Comparison of ENCODE assay signal across 12 cellular contexts in the genomic region with DNA sequence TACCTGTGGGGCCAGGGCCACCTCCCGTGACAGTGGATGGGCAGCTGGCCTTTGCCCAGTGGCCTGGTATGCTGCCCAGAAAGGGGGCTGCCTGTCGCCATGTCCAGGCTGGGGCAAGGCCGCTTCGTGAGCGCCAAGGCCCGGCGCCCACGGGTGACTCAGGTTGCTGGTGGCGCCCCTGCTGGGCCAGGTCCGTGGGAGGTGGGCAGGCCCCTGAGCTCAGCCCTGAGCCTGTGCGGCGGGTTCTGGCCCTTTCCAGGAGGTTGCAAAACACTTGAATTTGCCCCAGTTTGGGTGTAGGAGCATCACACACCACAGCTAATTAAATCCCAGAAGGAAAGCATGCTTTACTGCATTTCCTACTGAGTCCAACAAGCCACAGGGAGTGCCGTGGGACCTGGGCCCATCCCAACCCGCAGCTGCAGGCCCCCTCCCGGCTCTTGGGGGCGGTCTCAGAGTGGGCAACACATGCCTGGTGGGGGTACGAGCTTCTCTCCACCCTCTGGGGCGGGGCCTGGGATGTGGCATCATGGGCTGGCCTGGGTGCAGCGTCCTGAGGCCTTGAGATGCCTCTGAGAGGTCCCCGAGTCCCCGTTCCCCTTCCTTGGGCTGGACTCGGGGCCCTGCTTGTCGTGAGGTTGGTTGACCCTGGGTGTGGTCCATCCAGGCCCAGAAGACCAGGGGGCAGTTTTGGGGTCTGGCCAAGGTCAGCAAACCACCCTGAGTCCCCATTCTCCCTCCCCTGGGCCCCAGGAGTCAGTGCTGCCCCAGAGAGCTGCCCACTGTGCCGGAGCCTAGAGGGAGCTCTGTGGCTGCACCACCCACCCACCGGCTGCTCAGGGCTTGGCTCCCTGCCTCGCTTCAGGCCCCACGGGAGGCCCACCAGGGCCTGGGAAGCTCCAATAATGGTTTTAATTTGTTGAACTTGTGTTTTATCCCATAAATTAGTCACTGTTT.
DNase-seq lines count a peak whose midpoint lies in the region; ATAC-seq and TF ChIP-seq lines count a peak whose summit lies in the region.
"Had no signal": no experiment of that assay in that cellular context is flagged by ENCODE, and none has a peak within 500 bp of the region (broad histone marks: within the 10 kb centered on the region; RNA-seq: fewer than 3 reads in every experiment).

No MANE protein-coding gene starts in this region.

- 0 out of 2 replicates have a peak, but pooled peaks have one; percentile 30 for ATAC-seq in HCT116
- no peak for ATAC-seq in HG03045 (IDR thresholded peaks at IDR 0.05; ENCODE audit: unreplicated experiment)
- ATAC-seq: stimulated activated naive B cell treated with anti-CD40 and anti-IgM and Interleukin-4, amounts not matched to agents 10 μg/mL and 1 μg/mL and 100 μg/mL, for 72 hours had no signal

- RAD21 ChIA-PET in HCT116 (lab: Charles Lee; ENCODE audit: low non-redundant PET in 1 of 2, low total read pairs in 2 of 2, uncharacterized antibody in 2 of 2, unreplicated experiment in 2 of 2): no interaction called here

- TF ChIP-seq POLR2A in HCT116 (IDR thresholded peaks at IDR 0.05; ENCODE audit: borderline replicate concordance, extremely low read depth, insufficient read depth, insufficient read length): no peak

- in situ Hi-C loops in astrocyte of the cerebellum (cut with HindIII; ENCODE audit: low sequenced_read_pairs): no loop called here

- H3K4me2 ChIP-seq in HCT116 (ENCODE audit: low read length): no peak overlapping the region
- H3K4me2 ChIP-seq: KMS-11, smooth muscle cell had no signal

- BruUV-seq in HCT116 (replicated peaks; lab: Mats Ljungman, UMichigan): no TSS peak

- WGBS in thymus: 92% methylated on average over 27 of the region's 27 CpGs

- CTCF ChIA-PET in HCT116 (lab: Charles Lee): no interaction called here
- CTCF ChIA-PET in GM10248 (lab: Yijun Ruan, JAX): no interaction called here

- no peak for DNase-seq in HCT116 (ENCODE audit: low read depth, low spot score)
- peak; percentile 16 for DNase-seq in astrocyte of the cerebellum (ENCODE audit: low read depth)
- peak; percentile 55 for DNase-seq in iPS-NIHi7 (ENCODE audit: extremely low spot score)
- no peak for DNase-seq in GM10248 (ENCODE audit: extremely low spot score)
- DNase-seq in SIG-M5 treated with dmso at 0.1 percent for 504 hours (lab: John Stamatoyannopoulos, UW; ENCODE audit: unreplicated experiment): no peak
- no peak for DNase-seq in OCI-M2 (lab: John Stamatoyannopoulos, UW; ENCODE audit: unreplicated experiment)
- DNase-seq: NCI-H774; stimulated activated naive B cell treated with anti-CD40 and anti-IgM and Interleukin-4, amounts not matched to agents 10 μg/mL and 1 μg/mL and 100 μg/mL, for 72 hours had no signal

- H3K79me2 ChIP-seq in HCT116 (ENCODE audit: insufficient read depth, low read length): no peaks in the 10 kb centered on the region

- H3K9me3 ChIP-seq in HCT116 (ENCODE audit: control insufficient read depth in 1 of 2, insufficient read depth in 1 of 2, low read depth in 1 of 2, low read length in 2 of 2) (no peaks in the 10 kb centered on the region), thymus (ENCODE audit: control insufficient read depth) (peaks cover 2% of the 10 kb centered on the region)

- POLR2A ChIA-PET in HCT116 (lab: Charles Lee) (no interaction called here), GM10248 (lab: Yijun Ruan, JAX) (no interaction called here)

- no peak for TF ChIP-seq CTCF in HCT116 (IDR thresholded peaks at IDR 0.05 in 2 of 3, conservative IDR thresholded peaks at IDR 0.05 in 1 of 3; ENCODE audit: borderline replicate concordance in 1 of 3, insufficient read depth in 1 of 3, low read depth in 2 of 3, low read length in 2 of 3)
- no peak for TF ChIP-seq CTCF in astrocyte of the cerebellum (IDR thresholded peaks at IDR 0.05; ENCODE audit: low read depth, low read length, missing control alignments)
- no peak for TF ChIP-seq CTCF in GM10248 (IDR thresholded peaks at IDR 0.05; ENCODE audit: control extremely low read depth, extremely low read depth, low read depth, missing control alignments)

- peaks cover 0 to 7% of the 10 kb centered on the region in 2 experiments; a peak in 1 of 4 replicates for H3K4me1 ChIP-seq in HCT116 (ENCODE audit: control insufficient read depth in 1 of 2, insufficient read depth in 2 of 2, low read length in 2 of 2)
- no peaks in the 10 kb centered on the region for H3K4me1 ChIP-seq in thymus (ENCODE audit: control insufficient read depth, insufficient read depth, low read length)

- H3K9ac ChIP-seq in HCT116 (ENCODE audit: low read length): no peak overlapping the region
- H3K9ac ChIP-seq: KMS-11 had no signal

- H3K27me3 ChIP-seq in HCT116 (ENCODE audit: insufficient read depth, low read length) (no peaks in the 10 kb centered on the region), thymus (ENCODE audit: control insufficient read depth, insufficient read depth) (peaks cover 22% of the 10 kb centered on the region)

- no peaks in the 10 kb centered on the region for H3K36me3 ChIP-seq in HCT116 (ENCODE audit: control insufficient read depth in 1 of 2, insufficient read depth in 2 of 2, low read length in 2 of 2)
- peaks cover 23% of the 10 kb centered on the region for H3K36me3 ChIP-seq in thymus (ENCODE audit: control insufficient read depth, insufficient read depth)

- H3K9me2 ChIP-seq in HCT116 (ENCODE audit: insufficient read depth): no peaks in the 10 kb centered on the region

- no peak overlapping the region for H3K4me3 ChIP-seq in HCT116 (replicated peaks in 1 of 2; ENCODE audit: low read depth in 1 of 2, low read length in 2 of 2)
- H3K4me3 ChIP-seq in astrocyte of the cerebellum (ENCODE audit: low read depth, low read length): no peak overlapping the region
- H3K4me3 ChIP-seq in thymus (ENCODE audit: low read length): no peak overlapping the region
- H3K4me3 ChIP-seq: smooth muscle cell had no signal

- intact Hi-C loops in HCT116 (cut with micrococcal nuclease): no loop called here

- H3K27ac ChIP-seq in HCT116 (ENCODE audit: low read depth, low read length) (no peak overlapping the region), thymus (ENCODE audit: low read depth) (peak overlapping the region; percentile 42)
- H3K27ac ChIP-seq: KMS-11 had no signal

- H4K20me1 ChIP-seq in HCT116 (ENCODE audit: insufficient read depth): no peaks in the 10 kb centered on the region

- H2AFZ ChIP-seq in HCT116 (ENCODE audit: low read depth, low read length, poor library complexity, severe bottlenecking): no peak overlapping the region

- no peak for TF ChIP-seq RAD21 in HCT116 (IDR thresholded peaks at IDR 0.05; ENCODE audit: low read depth)

TF ChIP-seq in HCT116, 20 proteins besides CTCF, POLR2A, EP300 and RAD21:
- TF ChIP-seq YY1 (IDR thresholded peaks at IDR 0.05; ENCODE audit: extremely low read depth, insufficient replicate concordance, low read depth, low read length) (no peak), FOSL1 (IDR thresholded peaks at IDR 0.05; ENCODE audit: low read depth) (no peak), CEBPB (IDR thresholded peaks at IDR 0.05; ENCODE audit: low read depth) (no peak), ZNF274 (IDR thresholded peaks at IDR 0.05; ENCODE audit: low read depth, low read length) (no peak), CBX3 (IDR thresholded peaks at IDR 0.05; ENCODE audit: low read depth) (no peak), ZFX (IDR thresholded peaks at IDR 0.05) (no peak), JUND (IDR thresholded peaks at IDR 0.05) (no peak), SRF (IDR thresholded peaks at IDR 0.05; ENCODE audit: low read depth) (no peak)
- TF ChIP-seq, protein P1, sequence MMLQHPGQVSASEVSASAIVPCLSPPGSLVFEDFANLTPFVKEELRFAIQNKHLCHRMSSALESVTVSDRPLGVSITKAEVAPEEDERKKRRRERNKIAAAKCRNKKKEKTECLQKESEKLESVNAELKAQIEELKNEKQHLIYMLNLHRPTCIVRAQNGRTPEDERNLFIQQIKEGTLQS (IDR thresholded peaks at IDR 0.05): no peak

Comparison
In these comparisons a context has a peak if more than half of its experiments do, and no peak if none do; other contexts are left out.
1. DNase-seq: peak in astrocyte of the cerebellum (single experiment) and iPS-NIHi7 (single experiment); none in HCT116 (single experiment), GM10248 (single experiment), SIG-M5 treated with dmso at 0.1 percent for 504 hours (single experiment) and OCI-M2 (single experiment).